30 cellular contexts compared by ENCODE assay signal in genomic region chr2:58976374-58977055, GRCh38.
DNase-seq lines count a peak whose midpoint lies in the region; ATAC-seq, FAIRE-seq and TF ChIP-seq lines count a peak whose summit lies in the region.
"Had no signal": no experiment of that assay in that cellular context is flagged by ENCODE, and none has a peak within 500 bp of the region (broad histone marks: within the 10 kb centered on the region; RNA-seq: fewer than 3 reads in every experiment).

No MANE protein-coding gene starts in this region.

- H3K27ac Mint-ChIP-seq in stimulated activated memory B cell treated with anti-CD40 and anti-IgM and Interleukin-4, amounts not matched to agents 10 μg/mL and 1 μg/mL and 100 μg/mL, for 72 hours: no peak overlapping the region
- H3K27ac Mint-ChIP-seq: activated CD4-positive, alpha-beta memory T cell treated with anti-CD3 and anti-CD28 coated beads for 36 hours; CD4-positive, alpha-beta memory T cell; naive thymus-derived CD4-positive, alpha-beta T cell had no signal

- DNase-seq in COLO668 (lab: John Stamatoyannopoulos, UW; ENCODE audit: unreplicated experiment) (peak; percentile 26), NCI-H1694 treated with DMSO at 0.1 percent for 48 hours (lab: John Stamatoyannopoulos, UW) (peak; percentile 13), SW480 (ENCODE audit: low spot score) (peak; percentile 80), kidney (no peak), coronary artery (ENCODE audit: low spot score) (no peak), cerebellar cortex (ENCODE audit: low spot score) (no peak)
- DNase-seq: activated CD4-positive, alpha-beta memory T cell treated with anti-CD3 and anti-CD28 coated beads for 36 hours; activated CD4-positive, CD25-positive, alpha-beta regulatory T cell treated with anti-CD3 and anti-CD28 coated beads, Interleukin-2, amount 50 U/mL, for 72 hours; activated CD8-positive, alpha-beta memory T cell treated with anti-CD3 and anti-CD28 coated beads, Interleukin-2, amount 50 U/mL, for 4 hours; activated naive CD4-positive, alpha-beta T cell treated with anti-CD3 and anti-CD28 coated beads, Interleukin-2, amount 50 U/mL, for 16 hours; amniotic stem cell; CD4-positive, alpha-beta memory T cell; colonic mucosa; effector memory CD4-positive, alpha-beta T cell; GDM1; heart right ventricle; KG1; MG63; naive thymus-derived CD4-positive, alpha-beta T cell; nucleus accumbens; psoas muscle; stomach; tibial artery had no signal

- FAIRE-seq in kidney (lab: Jason Lieb, UNC): no peak
- FAIRE-seq: bronchial epithelial cell, HTR-8/SVneo had no signal

- H3K9ac ChIP-seq in kidney (ENCODE audit: low read length in 2 of 2): no peak overlapping the region

- H3K36me3 ChIP-seq in kidney (ENCODE audit: control insufficient read depth in 1 of 2, insufficient read depth in 2 of 2, low read length in 2 of 2): no peaks in the 10 kb centered on the region
- H3K36me3 ChIP-seq: colonic mucosa, heart right ventricle, MG63, stomach, tibial artery had no signal

- H3K4me1 Mint-ChIP-seq in stimulated activated memory B cell treated with anti-CD40 and anti-IgM and Interleukin-4, amounts not matched to agents 10 μg/mL and 1 μg/mL and 100 μg/mL, for 72 hours: no peaks in the 10 kb centered on the region
- H3K4me1 Mint-ChIP-seq: CD4-positive, alpha-beta memory T cell; naive thymus-derived CD4-positive, alpha-beta T cell had no signal

- peak overlapping the region; percentile 9 to 15 for H3K27ac ChIP-seq in kidney (ENCODE audit: low read depth in 2 of 2, low read length in 2 of 2)
- no peak overlapping the region for H3K27ac ChIP-seq in coronary artery
- H3K27ac ChIP-seq: colonic mucosa, heart right ventricle, psoas muscle, RWPE1, stomach, tibial artery had no signal

- no peak for ATAC-seq in stimulated activated memory B cell treated with anti-CD40 and anti-IgM and Interleukin-4, amounts not matched to agents 10 μg/mL and 1 μg/mL and 100 μg/mL, for 72 hours
- no peak for ATAC-seq in HG03442 (IDR thresholded peaks at IDR 0.05; ENCODE audit: unreplicated experiment)
- ATAC-seq: HCT116; heart right ventricle; left lobe of liver; naive thymus-derived CD4-positive, alpha-beta T cell; psoas muscle had no signal

- H3K4me1 ChIP-seq in kidney (ENCODE audit: control insufficient read depth in 1 of 2, insufficient read depth in 1 of 2, low read depth in 1 of 2, low read length in 2 of 2): peaks cover 0 to 3% of the 10 kb centered on the region in 2 donors
- H3K4me1 ChIP-seq: colonic mucosa, heart right ventricle, psoas muscle, stomach, tibial artery had no signal

- TF ChIP-seq CTCF in kidney (IDR thresholded peaks at IDR 0.05; ENCODE audit: borderline replicate concordance, extremely low read depth, insufficient read depth) (no peak), coronary artery (IDR thresholded peaks at IDR 0.05) (no peak)

- peaks cover 29% of the 10 kb centered on the region for H3K27me3 Mint-ChIP-seq in stimulated activated memory B cell treated with anti-CD40 and anti-IgM and Interleukin-4, amounts not matched to agents 10 μg/mL and 1 μg/mL and 100 μg/mL, for 72 hours
- H3K27me3 Mint-ChIP-seq: activated CD4-positive, alpha-beta memory T cell treated with anti-CD3 and anti-CD28 coated beads for 36 hours had no signal

- intact Hi-C loops in kidney (cut with DNase I): no loop called here

- H3K36me3 Mint-ChIP-seq in stimulated activated memory B cell treated with anti-CD40 and anti-IgM and Interleukin-4, amounts not matched to agents 10 μg/mL and 1 μg/mL and 100 μg/mL, for 72 hours: no peaks in the 10 kb centered on the region
- H3K36me3 Mint-ChIP-seq: activated CD4-positive, alpha-beta memory T cell treated with anti-CD3 and anti-CD28 coated beads for 36 hours; CD4-positive, alpha-beta memory T cell; naive thymus-derived CD4-positive, alpha-beta T cell had no signal

- no peak overlapping the region for H3K4me3 Mint-ChIP-seq in stimulated activated memory B cell treated with anti-CD40 and anti-IgM and Interleukin-4, amounts not matched to agents 10 μg/mL and 1 μg/mL and 100 μg/mL, for 72 hours
- H3K4me3 Mint-ChIP-seq: activated CD4-positive, alpha-beta memory T cell treated with anti-CD3 and anti-CD28 coated beads for 36 hours; CD4-positive, alpha-beta memory T cell; naive thymus-derived CD4-positive, alpha-beta T cell had no signal

- H3K4me3 ChIP-seq in kidney (ENCODE audit: low read length in 2 of 2) (no peak overlapping the region), coronary artery (no peak overlapping the region)
- H3K4me3 ChIP-seq: colonic mucosa, heart right ventricle, MG63, psoas muscle, stomach, tibial artery had no signal

- no peaks in the 10 kb centered on the region for H3K9me3 ChIP-seq in kidney (ENCODE audit: control insufficient read depth in 1 of 2, low read length in 2 of 2)
- H3K9me3 ChIP-seq: colonic mucosa, heart right ventricle, MG63, psoas muscle, stomach, tibial artery had no signal

- H3K9me3 Mint-ChIP-seq in stimulated activated memory B cell treated with anti-CD40 and anti-IgM and Interleukin-4, amounts not matched to agents 10 μg/mL and 1 μg/mL and 100 μg/mL, for 72 hours: no peaks in the 10 kb centered on the region

Comparison
In these comparisons a context has a peak if more than half of its experiments do, and no peak if none do; other contexts are left out.
1. DNase-seq: peak in COLO668 (single experiment), NCI-H1694 treated with DMSO at 0.1 percent for 48 hours (single experiment) and SW480 (single experiment); none in kidney (single experiment), coronary artery (single experiment) and cerebellar cortex (single experiment).
2. H3K27ac ChIP-seq: peak in kidney (2 of 2); none in coronary artery (0 of 2).